ENCODE assay signal across 1 cellular context in genomic region chr17:3535253-3535995, GRCh38.
A peak's percentile ranks its signal among the peaks of the same experiment; 100 is the strongest.
TF ChIP-seq lines count a peak whose summit lies in the region.

No MANE protein-coding gene starts in this region.

TF ChIP-seq in HEK293, 187 proteins besides CTCF, POLR2A, EP300 and RAD21 (continued from another document):
- TF ChIP-seq ZIC2 (tag by site-specific recombination; IDR thresholded peaks at IDR 0.05) (0 out of 2 replicates have a peak, but pooled peaks have one; percentile 24), ZNF280C (tag by site-specific recombination; IDR thresholded peaks at IDR 0.05) (no peak), INSM2 (tag by site-specific recombination; IDR thresholded peaks at IDR 0.05) (0 out of 2 replicates have a peak, but pooled peaks have one; percentile 41), ZNF785 (tag by site-specific recombination; IDR thresholded peaks at IDR 0.05) (0 out of 2 replicates have a peak, but pooled peaks have one; percentile 56), ZNF610 (tag by site-specific recombination; IDR thresholded peaks at IDR 0.05; ENCODE audit: borderline replicate concordance) (0 out of 2 replicates have a peak, but pooled peaks have one; percentile 20), GLI4 (tag by site-specific recombination; IDR thresholded peaks at IDR 0.05) (peak; percentile 54; the same call in 1 of the 2 replicates), GLIS2 (tag by site-specific recombination; IDR thresholded peaks at IDR 0.05) (peak; percentile 43; the same call in 1 of the 2 replicates), ZNF138 (tag by site-specific recombination; IDR thresholded peaks at IDR 0.05; ENCODE audit: borderline replicate concordance) (no peak), ZBTB17 (tag by site-specific recombination; IDR thresholded peaks at IDR 0.05) (peak; percentile 21; the same call in 1 of the 2 replicates), ZNF19 (tag by site-specific recombination; IDR thresholded peaks at IDR 0.05; ENCODE audit: low read depth) (no peak), ZSCAN23 (tag by site-specific recombination; IDR thresholded peaks at IDR 0.05) (no peak), ZBTB11 (tag by site-specific recombination; conservative IDR thresholded peaks at IDR 0.05; ENCODE audit: low read depth) (peak; percentile 45), SP3 (tag by site-specific recombination; IDR thresholded peaks at IDR 0.05) (0 out of 2 replicates have a peak, but pooled peaks have one; percentile 13), GLIS1 (tag by site-specific recombination; IDR thresholded peaks at IDR 0.05) (peak; percentile 87), ZNF398 (tag by site-specific recombination; IDR thresholded peaks at IDR 0.05) (peak; percentile 93), SP2 (tag by site-specific recombination; IDR thresholded peaks at IDR 0.05) (peak; percentile 77), ZNF335 (tag by site-specific recombination; conservative IDR thresholded peaks at IDR 0.05) (peak; percentile 59), ZNF645 (tag by site-specific recombination; IDR thresholded peaks at IDR 0.05) (peak; percentile 67; the same call in 1 of the 2 replicates), EGR2 (tag by site-specific recombination; IDR thresholded peaks at IDR 0.05; ENCODE audit: low read depth) (peak; percentile 54), ZBTB8A (tag by site-specific recombination; IDR thresholded peaks at IDR 0.05) (peak; percentile 45; the same call in 1 of the 2 replicates), ZBTB10 (tag by site-specific recombination; IDR thresholded peaks at IDR 0.05) (peak; percentile 74), WT1 (tag by site-specific recombination; IDR thresholded peaks at IDR 0.05) (peak; percentile 70), HIC1 (tag by site-specific recombination; IDR thresholded peaks at IDR 0.05) (0 out of 2 replicates have a peak, but pooled peaks have one; percentile 21), ZNF776 (tag by site-specific recombination; IDR thresholded peaks at IDR 0.05; ENCODE audit: borderline replicate concordance) (no peak), ZNF341 (tag by site-specific recombination; IDR thresholded peaks at IDR 0.05; ENCODE audit: low read depth) (peak; percentile 19; the same call in 1 of the 2 replicates), ZNF513 (tag by site-specific recombination; IDR thresholded peaks at IDR 0.05) (peak; percentile 53)
